8 cellular contexts compared by ENCODE assay signal in genomic region chr1:58577676-58578073, GRCh38. TPM values are rescaled to one million over a fixed set of nuclear protein-coding genes. Genes with fewer than 3 reads are reported as not detected.
DNase-seq lines count a peak whose midpoint lies in the region; ATAC-seq and TF ChIP-seq lines count a peak whose summit lies in the region.

No MANE protein-coding gene starts in this region.

- H3K4me3 ChIP-seq in H7 (ENCODE audit: insufficient read depth, low read depth, low read length) (peak overlapping the region; percentile 42), iPS-18a (ENCODE audit: low read length) (peak overlapping the region; percentile 49), smooth muscle cell (peak overlapping the region; percentile 44)

- peaks cover 30% of the 10 kb centered on the region for H3K4me1 Mint-ChIP-seq in activated naive CD8-positive, alpha-beta T cell (ENCODE audit: low read depth)

- peaks cover 3% of the 10 kb centered on the region for H3K36me3 Mint-ChIP-seq in activated naive CD8-positive, alpha-beta T cell

- no peak for ATAC-seq in HG02938 (IDR thresholded peaks at IDR 0.05; ENCODE audit: unreplicated experiment)

- peak overlapping the region; percentile 84 for H3K4me2 ChIP-seq in smooth muscle cell

- peak overlapping the region; percentile 70 for H3K4me3 Mint-ChIP-seq in activated naive CD8-positive, alpha-beta T cell

- DNase-seq in H7 (no peak), smooth muscle cell (lab: John Stamatoyannopoulos, UW; ENCODE audit: unreplicated experiment) (no peak), NCI-H1694 (lab: John Stamatoyannopoulos, UW) (no peak), H4 (ENCODE audit: low spot score) (no peak)
- DNase-seq in activated CD8-positive, alpha-beta memory T cell treated with anti-CD3 and anti-CD28 coated beads for 24 hours, result no peak

- H3K27me3 Mint-ChIP-seq in activated naive CD8-positive, alpha-beta T cell, result peaks cover 42% of the 10 kb centered on the region

- peaks cover 34% of the 10 kb centered on the region for H3K27me3 ChIP-seq in H7 (ENCODE audit: control insufficient read depth, insufficient read depth, low read length)
- H3K27me3 ChIP-seq in iPS-18a (ENCODE audit: control insufficient read depth, insufficient read depth, low read length), result peaks cover 38% of the 10 kb centered on the region
- H3K27me3 ChIP-seq in smooth muscle cell (ENCODE audit: low read depth), result peaks cover 16% of the 10 kb centered on the region

- H2AFZ ChIP-seq in smooth muscle cell (ENCODE audit: low read depth), result peak overlapping the region; percentile 70

- H4K20me1 ChIP-seq in smooth muscle cell (ENCODE audit: low read depth), result no peaks in the 10 kb centered on the region

- WGBS in smooth muscle cell (ENCODE audit: low lambda C conversion rate), result 55% methylated on average over 5 of the region's 5 CpGs

- no peaks in the 10 kb centered on the region for H3K36me3 ChIP-seq in H7 (replicated peaks; ENCODE audit: control insufficient read depth, insufficient read depth, low read length)
- H3K36me3 ChIP-seq in iPS-18a (ENCODE audit: control insufficient read depth, low read depth, low read length), result no peaks in the 10 kb centered on the region
- H3K36me3 ChIP-seq in smooth muscle cell (ENCODE audit: low read depth), result no peaks in the 10 kb centered on the region

- H3K9me3 Mint-ChIP-seq in activated naive CD8-positive, alpha-beta T cell (ENCODE audit: low read depth), result no peaks in the 10 kb centered on the region

- no peaks in the 10 kb centered on the region for H3F3A ChIP-seq in smooth muscle cell (ENCODE audit: low read depth)

- H3K27ac ChIP-seq in iPS-18a (ENCODE audit: low read length) (no peak overlapping the region), smooth muscle cell (ENCODE audit: low read depth) (peak overlapping the region; percentile 80)

- H3K9me3 ChIP-seq in iPS-18a (ENCODE audit: control insufficient read depth, low read depth, low read length) (no peaks in the 10 kb centered on the region), smooth muscle cell (replicated peaks; ENCODE audit: low read depth) (no peaks in the 10 kb centered on the region)

- TF ChIP-seq CTCF in smooth muscle cell (IDR thresholded peaks at IDR 0.05; ENCODE audit: borderline replicate concordance, insufficient read depth, poor library complexity, severe bottlenecking), result no peak

- H3K9ac ChIP-seq in iPS-18a (ENCODE audit: low read length) (no peak overlapping the region), smooth muscle cell (ENCODE audit: low read depth) (peak overlapping the region; percentile 62)

- H3K79me2 ChIP-seq in smooth muscle cell (ENCODE audit: low read depth), result no peaks in the 10 kb centered on the region

- peaks cover 14% of the 10 kb centered on the region for H3K4me1 ChIP-seq in iPS-18a (ENCODE audit: control insufficient read depth, low read depth, low read length)
- no peaks in the 10 kb centered on the region for H3K4me1 ChIP-seq in smooth muscle cell (ENCODE audit: low read depth)

- no peak overlapping the region for H3K27ac Mint-ChIP-seq in activated naive CD8-positive, alpha-beta T cell

RNA-seq across cellular contexts. Expression of gene TACSTD2, which starts 0.6 kb away (rescaled TPM):
- total RNA-seq in H7 (2014; rRNA removed; shearing (Covaris generic)), result 0.14 and 0.33 TPM in 2 replicates
- 10.9 and 27.3 TPM in 2 replicates for total RNA-seq in smooth muscle cell
- polyA plus RNA-seq in smooth muscle cell, result 9.8 and 37.5 TPM in 2 replicates
- not detected in 2 replicates for total RNA-seq in H4 (2014; rRNA removed; shearing (Covaris generic))

RNA-seq across cellular contexts. Expression of gene OMA1, which starts 31.1 kb away (rescaled TPM):
- total RNA-seq in H7 (2014; rRNA removed; shearing (Covaris generic)), result 25.9 and 31.4 TPM in 2 replicates
- 12.5 and 17.0 TPM in 2 replicates for total RNA-seq in smooth muscle cell
- polyA plus RNA-seq in smooth muscle cell, result 4.4 and 6.3 TPM in 2 replicates
- total RNA-seq in H4 (2014; rRNA removed; shearing (Covaris generic)), result 29.0 and 34.8 TPM in 2 replicates
